Comparison of ENCODE assay signal across 8 cellular contexts in the genomic region with DNA sequence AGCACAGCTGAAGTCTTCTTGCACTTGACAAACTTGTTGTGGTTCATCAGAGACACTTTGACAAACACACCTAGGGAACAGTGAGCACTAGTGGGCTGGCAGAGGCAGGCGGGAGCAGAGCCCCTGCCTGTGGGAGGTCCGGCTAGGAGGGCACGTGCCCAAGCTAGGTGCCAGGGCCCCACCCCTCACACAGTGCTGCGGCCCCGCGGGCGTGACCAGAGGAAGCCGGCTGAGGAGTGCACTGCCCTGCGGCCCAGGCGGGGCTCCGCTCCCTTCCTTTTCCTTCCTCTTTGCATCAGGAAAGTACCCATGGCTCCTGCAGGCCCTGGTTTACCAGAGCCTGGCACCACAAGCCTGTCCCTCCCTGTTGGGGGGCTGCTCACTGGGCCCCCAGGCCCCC. TPM values are rescaled to one million over a fixed set of nuclear protein-coding genes. Genes with fewer than 3 reads are reported as not detected.
DNase-seq lines count a peak whose midpoint lies in the region; ATAC-seq, FAIRE-seq and TF ChIP-seq lines count a peak whose summit lies in the region.
"Not testable (repeated sequence)": the region's sequence is repeated elsewhere in the genome, so short reads cannot be mapped to it uniquely, and the experiment has no call there.
"Had no signal": no experiment of that assay in that cellular context is flagged by ENCODE, and none has a peak within 500 bp of the region (broad histone marks: within the 10 kb centered on the region; RNA-seq: fewer than 3 reads in every experiment).

No MANE protein-coding gene starts in this region.

- peak overlapping the region; percentile 76 to 95 (median 89) for H3K4me2 ChIP-seq in BLaER1 treated with 17β-estradiol and CSF1 and Interleukin-3, amounts not matched to agents 10 nM and 100 nM
- not testable (repeated sequence) for H3K4me2 ChIP-seq in endothelial cell of umbilical vein (ENCODE audit: insufficient read depth, low read length)

- not testable (repeated sequence) for BruUV-seq in endothelial cell of umbilical vein (replicated peaks; lab: Mats Ljungman, UMichigan)

- H3K4me3 ChIP-seq in BLaER1 treated with 17β-estradiol and CSF1 and Interleukin-3, amounts not matched to agents 10 nM and 100 nM; endothelial cell of umbilical vein (replicated peaks in 1 of 3; ENCODE audit: insufficient read depth in 1 of 3, low read depth in 1 of 3, low read length in 3 of 3); left lung: not testable (repeated sequence)
- peak overlapping the region in 1 of 8 donors; percentile 33 for H3K4me3 ChIP-seq in spleen

- not testable (repeated sequence) for H4K20me1 ChIP-seq in BLaER1 treated with 17β-estradiol and CSF1 and Interleukin-3, amounts not matched to agents 10 nM and 100 nM; endothelial cell of umbilical vein (replicated peaks; ENCODE audit: control insufficient read depth, extremely low read depth, insufficient read depth, low read length)

- dilution Hi-C loops in endothelial cell of umbilical vein (cut with MboI; ENCODE audit: extremely low pct_ligation_motif_present, low sequenced_read_pairs), result not testable (repeated sequence)

- peaks cover 50 to 56% (median 54%) of the 10 kb centered on the region in 10 experiments for H3K4me1 ChIP-seq in BLaER1 treated with 17β-estradiol and CSF1 and Interleukin-3, amounts not matched to agents 10 nM and 100 nM
- H3K4me1 ChIP-seq in endothelial cell of umbilical vein (ENCODE audit: control insufficient read depth, extremely low read depth, insufficient read depth, low read length), result not testable (repeated sequence)
- peaks cover 0 to 11% of the 10 kb centered on the region in 2 donors for H3K4me1 ChIP-seq in left lung
- peaks cover 0 to 32% (median 16%) of the 10 kb centered on the region in 6 donors for H3K4me1 ChIP-seq in spleen

- not testable (repeated sequence) for H3K79me2 ChIP-seq in endothelial cell of umbilical vein (ENCODE audit: control insufficient read depth, insufficient read depth, low read length)

- CTCF ChIA-PET in endothelial cell of umbilical vein (lab: Charles Lee), result not testable (repeated sequence)

- not testable (repeated sequence) for H3K27me3 ChIP-seq in BLaER1 treated with 17β-estradiol and CSF1 and Interleukin-3, amounts not matched to agents 10 nM and 100 nM; endothelial cell of umbilical vein (ENCODE audit: control insufficient read depth in 2 of 2, insufficient read depth in 2 of 2, low read length in 2 of 2); left lung; spleen (replicated peaks in 1 of 7)

- peak overlapping the region; percentile 33 for H2AFZ ChIP-seq in endothelial cell of umbilical vein (ENCODE audit: low read depth, low read length)

- ATAC-seq in left cardiac atrium, result peak in 1 of 2 donors; percentile 53
- peak; percentile 65 for ATAC-seq in left lung
- ATAC-seq in naive B cell (ENCODE audit: low read depth in 2 of 2), result peak; percentile 29 to 36

- not testable (repeated sequence) for H3K36me3 ChIP-seq in BLaER1 treated with 17β-estradiol and CSF1 and Interleukin-3, amounts not matched to agents 10 nM and 100 nM; endothelial cell of umbilical vein (ENCODE audit: control insufficient read depth in 2 of 2, extremely low read depth in 1 of 2, insufficient read depth in 2 of 2, low read length in 2 of 2); left lung; spleen

- H3K4me1 Mint-ChIP-seq in naive B cell, result peaks cover 3 to 19% (median 19%) of the 10 kb centered on the region in 3 donors

- not testable (repeated sequence) for H3K36me3 Mint-ChIP-seq in naive B cell

- intact Hi-C loops in endothelial cell of umbilical vein (cut with micrococcal nuclease), result loop anchor here (10.0 kb wide), 1 partner anchor 289 kb away; a partner anchor contains a TSS
- intact Hi-C loops in left cardiac atrium (cut with DNase I); left lung (cut with DNase I); spleen (cut with DNase I; ENCODE audit: low total_unique reads): not testable (repeated sequence)

- H3K4me3 Mint-ChIP-seq in naive B cell, result not testable (repeated sequence)

- H3K9me3 ChIP-seq in BLaER1 treated with 17β-estradiol and CSF1 and Interleukin-3, amounts not matched to agents 10 nM and 100 nM (replicated peaks in 1 of 11); endothelial cell of umbilical vein (replicated peaks; ENCODE audit: control insufficient read depth, insufficient read depth, low read length); left lung; spleen: not testable (repeated sequence)

- not testable (repeated sequence) for H3K9me1 ChIP-seq in endothelial cell of umbilical vein (replicated peaks; ENCODE audit: control insufficient read depth, extremely low read depth, insufficient read depth, low read length)

- POLR2A ChIA-PET in endothelial cell of umbilical vein (lab: Charles Lee), result not testable (repeated sequence)

- not testable (repeated sequence) for H3K9me3 Mint-ChIP-seq in naive B cell

- DNase-seq in UCSD-AML1 (lab: John Stamatoyannopoulos, UW; ENCODE audit: unreplicated experiment) (peak; percentile 59), left cardiac atrium (peak; percentile 32), left lung (peak in 1 of 2 donors; percentile 78), spleen (peak; percentile 82)
- DNase-seq in endothelial cell of umbilical vein (ENCODE audit: low read depth, low spot score); naive B cell: not testable (repeated sequence)

- 11 to 31% (median 15%) methylated on average over 10 to 11 of the region's 11 CpGs for WGBS in spleen, 5 donors

- H3K9ac ChIP-seq in BLaER1 treated with 17β-estradiol and CSF1 and Interleukin-3, amounts not matched to agents 10 nM and 100 nM, result peak overlapping the region in 10 of 11 experiments; percentile 38 to 85 (median 56); a peak in 16 of 22 replicates
- H3K9ac ChIP-seq in endothelial cell of umbilical vein (replicated peaks; ENCODE audit: extremely low read depth, insufficient read depth, low read length), result not testable (repeated sequence)

- not testable (repeated sequence) for TF ChIP-seq POLR2A in endothelial cell of umbilical vein (IDR thresholded peaks at IDR 0.05; ENCODE audit: low read depth, low read length); spleen (IDR thresholded peaks at IDR 0.05)

- FAIRE-seq in endothelial cell of umbilical vein (lab: Jason Lieb, UNC), result not testable (repeated sequence)

- peak overlapping the region in 1 of 6 donors; percentile 65 for H3K27ac Mint-ChIP-seq in naive B cell

- peak overlapping the region; percentile 51 to 96 (median 92); a peak in 21 of 22 replicates for H3K27ac ChIP-seq in BLaER1 treated with 17β-estradiol and CSF1 and Interleukin-3, amounts not matched to agents 10 nM and 100 nM
- H3K27ac ChIP-seq in endothelial cell of umbilical vein (ENCODE audit: insufficient read depth, low read depth, low read length), result not testable (repeated sequence)
- H3K27ac ChIP-seq in left lung (peak overlapping the region in 1 of 2 donors; percentile 45), spleen (peak overlapping the region in 5 of 8 donors; percentile 4 to 63 (median 42))

- not testable (repeated sequence) for H3K27me3 Mint-ChIP-seq in naive B cell

- TF ChIP-seq CTCF in endothelial cell of umbilical vein (IDR thresholded peaks at IDR 0.05; ENCODE audit: extremely low read depth in 1 of 2, insufficient read depth in 1 of 2, low read depth in 1 of 2, low read length in 2 of 2); left lung (IDR thresholded peaks at IDR 0.05); spleen (IDR thresholded peaks at IDR 0.05 in 8 of 11, conservative IDR thresholded peaks at IDR 0.05 in 3 of 11): not testable (repeated sequence)

RNA-seq across cellular contexts. Expression of a gene that starts 9.1 kb away (rescaled TPM):
- 0.14 and 0.73 TPM in 2 replicates for total RNA-seq in endothelial cell of umbilical vein
- 0.36 and 0.75 TPM in 2 replicates for polyA plus RNA-seq in endothelial cell of umbilical vein
- 0.30 and 0.40 TPM in 2 replicates for polyA plus RNA-seq in endothelial cell of umbilical vein (2011; cell fraction: cytosol; rRNA removed)
- 0.09 and 0.22 TPM in 2 replicates for polyA plus RNA-seq in endothelial cell of umbilical vein (2011; cell fraction: nucleus; rRNA removed)
- 0.15 and 0.17 TPM in 2 replicates for polyA plus RNA-seq in endothelial cell of umbilical vein (2012)
- polyA minus RNA-seq in endothelial cell of umbilical vein, result not detected in 2 replicates
- not detected for polyA minus RNA-seq in endothelial cell of umbilical vein (2011; cell fraction: cytosol; rRNA and poly(A)+ RNA removed)
- 0.34 and 0.38 TPM in 2 replicates for polyA minus RNA-seq in endothelial cell of umbilical vein (2011; cell fraction: nucleus; rRNA and poly(A)+ RNA removed)
- 1 to 10 TPM; 1.6 to 1.9 TPM for total RNA-seq in left cardiac atrium
- 1 to 10 TPM in 1 of 2 donors, under 1 TPM in 1; 0.20 to 1.5 TPM for total RNA-seq in left lung
- under 1 TPM in 3 of 6 donors, not detected in 3; 0.07 to 0.15 (median 0.08) TPM for polyA plus RNA-seq in naive B cell (ENCODE audit: low read depth in 6 of 6)
- 1 to 10 TPM; 1.0 to 4.9 (median 2.4) TPM for total RNA-seq in spleen
- 1 to 10 TPM in 1 of 3 donors, under 1 TPM in 2; 0.86 to 2.4 (median 0.96) TPM for polyA plus RNA-seq in spleen
- polyA plus RNA-seq: CD8-positive, alpha-beta memory T cell had no signal
